ENCODE assay signal across 2 cellular contexts in genomic region chr11:5171856-5172255, GRCh38.
TF ChIP-seq lines count a peak whose summit lies in the region.

No MANE protein-coding gene starts in this region.

TF ChIP-seq in WTC11, 78 proteins besides CTCF, POLR2A, EP300 and RAD21:
- TF ChIP-seq, protein P1, sequence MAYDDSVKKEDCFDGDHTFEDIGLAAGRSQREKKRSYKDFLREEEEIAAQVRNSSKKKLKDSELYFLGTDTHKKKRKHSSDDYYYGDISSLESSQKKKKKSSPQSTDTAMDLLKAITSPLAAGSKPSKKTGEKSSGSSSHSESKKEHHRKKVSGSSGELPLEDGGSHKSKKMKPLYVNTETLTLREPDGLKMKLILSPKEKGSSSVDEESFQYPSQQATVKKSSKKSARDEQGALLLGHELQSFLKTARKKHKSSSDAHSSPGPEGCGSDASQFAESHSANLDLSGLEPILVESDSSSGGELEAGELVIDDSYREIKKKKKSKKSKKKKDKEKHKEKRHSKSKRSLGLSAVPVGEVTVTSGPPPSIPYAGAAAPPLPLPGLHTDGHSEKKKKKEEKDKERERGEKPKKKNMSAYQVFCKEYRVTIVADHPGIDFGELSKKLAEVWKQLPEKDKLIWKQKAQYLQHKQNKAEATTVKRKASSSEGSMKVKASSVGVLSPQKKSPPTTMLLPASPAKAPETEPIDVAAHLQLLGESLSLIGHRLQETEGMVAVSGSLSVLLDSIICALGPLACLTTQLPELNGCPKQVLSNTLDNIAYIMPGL (CRISPR knock-in tag; IDR thresholded peaks at IDR 0.05): no peak
- TF ChIP-seq HMGA2 (CRISPR knock-in tag; IDR thresholded peaks at IDR 0.05): peak; percentile 60; the same call in 1 of the 2 replicates

TF ChIP-seq in K562, 482 proteins besides CTCF, POLR2A, EP300 and RAD21 (continues in another document):
- TF ChIP-seq SREBF2 (CRISPR knock-in tag; IDR thresholded peaks at IDR 0.05) (no peak), CTBP1 (IDR thresholded peaks at IDR 0.05; ENCODE audit: borderline replicate concordance) (no peak; the same call in 1 of the 2 replicates), NR0B1 (IDR thresholded peaks at IDR 0.05; ENCODE audit: partially characterized antibody) (no peak), PHF8 (IDR thresholded peaks at IDR 0.05; ENCODE audit: borderline replicate concordance, low read length) (no peak), FOXM1 (IDR thresholded peaks at IDR 0.05; ENCODE audit: low read depth) (no peak), FOXM1 (CRISPR knock-in tag; IDR thresholded peaks at IDR 0.05; ENCODE audit: low read depth) (no peak), ATF3 (IDR thresholded peaks at IDR 0.05) (no peak), ATF3 (CRISPR knock-in tag; conservative IDR thresholded peaks at IDR 0.05) (no peak), TCF3 (CRISPR knock-in tag; IDR thresholded peaks at IDR 0.05) (peak; percentile 37; the same call in 1 of the 2 replicates), ZBTB8A (IDR thresholded peaks at IDR 0.05; ENCODE audit: partially characterized antibody) (no peak), ARID1B (IDR thresholded peaks at IDR 0.05) (peak; percentile 77), CXXC5 (CRISPR knock-in tag; IDR thresholded peaks at IDR 0.05) (peak; percentile 24; the same call in 1 of the 2 replicates), CEBPG (CRISPR knock-in tag; IDR thresholded peaks at IDR 0.05) (no peak), CEBPG (tag; conservative IDR thresholded peaks at IDR 0.05 in 1 of 2, IDR thresholded peaks at IDR 0.05 in 1 of 2) (no peak), NR3C1 (CRISPR knock-in tag; IDR thresholded peaks at IDR 0.05) (no peak), RFX7 (CRISPR knock-in tag; IDR thresholded peaks at IDR 0.05) (no peak), NBN (IDR thresholded peaks at IDR 0.05; ENCODE audit: low read depth) (no peak), ARNT (IDR thresholded peaks at IDR 0.05) (no peak), ZNF707 (CRISPR knock-in tag; conservative IDR thresholded peaks at IDR 0.05) (no peak), ZC3H4 (CRISPR knock-in tag; IDR thresholded peaks at IDR 0.05; ENCODE audit: borderline replicate concordance) (no peak), NCOR1 (IDR thresholded peaks at IDR 0.05) (peak; percentile 55), ZNF41 (CRISPR knock-in tag; conservative IDR thresholded peaks at IDR 0.05) (no peak), TAL1 (IDR thresholded peaks at IDR 0.05) (peak; percentile 75), DPF2 (IDR thresholded peaks at IDR 0.05) (peak; percentile 30; the same call in 1 of the 2 replicates), CAMTA2 (CRISPR knock-in tag; conservative IDR thresholded peaks at IDR 0.05) (no peak), SMC3 (conservative IDR thresholded peaks at IDR 0.05; ENCODE audit: insufficient read depth, low read depth, low read length) (no peak), MYNN (IDR thresholded peaks at IDR 0.05) (no peak), MYNN (CRISPR knock-in tag; IDR thresholded peaks at IDR 0.05) (no peak), ZNF431 (CRISPR knock-in tag; IDR thresholded peaks at IDR 0.05) (no peak), HCFC1 (IDR thresholded peaks at IDR 0.05; ENCODE audit: low read depth, low read length) (no peak), KAT2B (IDR thresholded peaks at IDR 0.05; ENCODE audit: low read depth, low read length) (no peak), TEAD4 (IDR thresholded peaks at IDR 0.05; ENCODE audit: low read length) (peak; percentile 68), TEAD4 (CRISPR knock-in tag; IDR thresholded peaks at IDR 0.05; ENCODE audit: borderline replicate concordance) (no peak), HMBOX1 (IDR thresholded peaks at IDR 0.05) (no peak), CBFA2T2 (conservative IDR thresholded peaks at IDR 0.05) (peak; percentile 58), NFE2 (IDR thresholded peaks at IDR 0.05; ENCODE audit: low read depth) (no peak), KLF1 (tag; IDR thresholded peaks at IDR 0.05) (no peak), ADNP (tag; IDR thresholded peaks at IDR 0.05) (peak; percentile 18; the same call in 1 of the 2 replicates), ZNF263 (CRISPR knock-in tag; IDR thresholded peaks at IDR 0.05; ENCODE audit: borderline replicate concordance) (no peak), SMAD4 (CRISPR knock-in tag; conservative IDR thresholded peaks at IDR 0.05) (no peak), SIX5 (IDR thresholded peaks at IDR 0.05; ENCODE audit: borderline replicate concordance in 1 of 2, insufficient read depth in 1 of 2, low read depth in 1 of 2, low read length in 2 of 2) (no peak), ZZZ3 (IDR thresholded peaks at IDR 0.05) (no peak), KDM2B (CRISPR knock-in tag; IDR thresholded peaks at IDR 0.05) (no peak), ZNF699 (CRISPR knock-in tag; IDR thresholded peaks at IDR 0.05; ENCODE audit: insufficient replicate concordance) (no peak), MBD2 (IDR thresholded peaks at IDR 0.05; ENCODE audit: borderline replicate concordance, low read depth) (no peak), ZBTB11 (CRISPR knock-in tag; IDR thresholded peaks at IDR 0.05) (no peak), DLX4 (CRISPR knock-in tag; IDR thresholded peaks at IDR 0.05) (no peak), ZNF695 (CRISPR knock-in tag; IDR thresholded peaks at IDR 0.05) (no peak), GABPB2 (CRISPR knock-in tag; conservative IDR thresholded peaks at IDR 0.05) (no peak), FIP1L1 (IDR thresholded peaks at IDR 0.05; ENCODE audit: low read depth, low read length, poor library complexity, severe bottlenecking) (no peak), RCOR1 (IDR thresholded peaks at IDR 0.05; ENCODE audit: borderline replicate concordance in 1 of 2, low read depth in 2 of 2, low read length in 2 of 2) (peak in 1 of 2 experiments; percentile 27; a peak in 1 of 4 replicates), ZNF277 (CRISPR knock-in tag; IDR thresholded peaks at IDR 0.05; ENCODE audit: borderline replicate concordance) (no peak), CBFA2T3 (IDR thresholded peaks at IDR 0.05) (peak; percentile 75), BRD4 (IDR thresholded peaks at IDR 0.05) (no peak), IRF2 (CRISPR knock-in tag; IDR thresholded peaks at IDR 0.05) (no peak), RBM17 (IDR thresholded peaks at IDR 0.05; ENCODE audit: borderline replicate concordance, low read depth, low read length) (no peak), ZEB2 (IDR thresholded peaks at IDR 0.05) (no peak), USF2 (CRISPR knock-in tag; IDR thresholded peaks at IDR 0.05) (peak; percentile 24; the same call in 1 of the 2 replicates)
- TF ChIP-seq, protein P2, sequence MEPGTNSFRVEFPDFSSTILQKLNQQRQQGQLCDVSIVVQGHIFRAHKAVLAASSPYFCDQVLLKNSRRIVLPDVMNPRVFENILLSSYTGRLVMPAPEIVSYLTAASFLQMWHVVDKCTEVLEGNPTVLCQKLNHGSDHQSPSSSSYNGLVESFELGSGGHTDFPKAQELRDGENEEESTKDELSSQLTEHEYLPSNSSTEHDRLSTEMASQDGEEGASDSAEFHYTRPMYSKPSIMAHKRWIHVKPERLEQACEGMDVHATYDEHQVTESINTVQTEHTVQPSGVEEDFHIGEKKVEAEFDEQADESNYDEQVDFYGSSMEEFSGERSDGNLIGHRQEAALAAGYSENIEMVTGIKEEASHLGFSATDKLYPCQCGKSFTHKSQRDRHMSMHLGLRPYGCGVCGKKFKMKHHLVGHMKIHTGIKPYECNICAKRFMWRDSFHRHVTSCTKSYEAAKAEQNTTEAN (CRISPR knock-in tag; IDR thresholded peaks at IDR 0.05): no peak
- TF ChIP-seq, protein P3, sequence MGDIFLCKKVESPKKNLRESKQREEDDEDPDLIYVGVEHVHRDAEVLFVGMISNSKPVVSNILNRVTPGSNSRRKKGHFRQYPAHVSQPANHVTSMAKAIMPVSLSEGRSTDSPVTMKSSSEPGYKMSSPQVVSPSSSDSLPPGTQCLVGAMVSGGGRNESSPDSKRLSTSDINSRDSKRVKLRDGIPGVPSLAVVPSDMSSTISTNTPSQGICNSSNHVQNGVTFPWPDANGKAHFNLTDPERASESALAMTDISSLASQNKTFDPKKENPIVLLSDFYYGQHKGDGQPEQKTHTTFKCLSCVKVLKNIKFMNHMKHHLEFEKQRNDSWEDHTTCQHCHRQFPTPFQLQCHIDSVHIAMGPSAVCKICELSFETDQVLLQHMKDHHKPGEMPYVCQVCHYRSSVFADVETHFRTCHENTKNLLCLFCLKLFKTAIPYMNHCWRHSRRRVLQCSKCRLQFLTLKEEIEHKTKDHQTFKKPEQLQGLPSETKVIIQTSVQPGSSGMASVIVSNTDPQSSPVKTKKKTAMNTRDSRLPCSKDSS (IDR thresholded peaks at IDR 0.05; ENCODE audit: low read depth, partially characterized antibody): no peak
- TF ChIP-seq, protein P4, sequence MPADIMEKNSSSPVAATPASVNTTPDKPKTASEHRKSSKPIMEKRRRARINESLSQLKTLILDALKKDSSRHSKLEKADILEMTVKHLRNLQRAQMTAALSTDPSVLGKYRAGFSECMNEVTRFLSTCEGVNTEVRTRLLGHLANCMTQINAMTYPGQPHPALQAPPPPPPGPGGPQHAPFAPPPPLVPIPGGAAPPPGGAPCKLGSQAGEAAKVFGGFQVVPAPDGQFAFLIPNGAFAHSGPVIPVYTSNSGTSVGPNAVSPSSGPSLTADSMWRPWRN (IDR thresholded peaks at IDR 0.05; ENCODE audit: low read depth): no peak
- TF ChIP-seq, protein P5, sequence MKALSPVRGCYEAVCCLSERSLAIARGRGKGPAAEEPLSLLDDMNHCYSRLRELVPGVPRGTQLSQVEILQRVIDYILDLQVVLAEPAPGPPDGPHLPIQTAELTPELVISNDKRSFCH (CRISPR knock-in tag; IDR thresholded peaks at IDR 0.05): no peak
- TF ChIP-seq, protein P5 (tag; IDR thresholded peaks at IDR 0.05): no peak
